ENCODE assay signal across 8 cellular contexts in the genomic region with DNA sequence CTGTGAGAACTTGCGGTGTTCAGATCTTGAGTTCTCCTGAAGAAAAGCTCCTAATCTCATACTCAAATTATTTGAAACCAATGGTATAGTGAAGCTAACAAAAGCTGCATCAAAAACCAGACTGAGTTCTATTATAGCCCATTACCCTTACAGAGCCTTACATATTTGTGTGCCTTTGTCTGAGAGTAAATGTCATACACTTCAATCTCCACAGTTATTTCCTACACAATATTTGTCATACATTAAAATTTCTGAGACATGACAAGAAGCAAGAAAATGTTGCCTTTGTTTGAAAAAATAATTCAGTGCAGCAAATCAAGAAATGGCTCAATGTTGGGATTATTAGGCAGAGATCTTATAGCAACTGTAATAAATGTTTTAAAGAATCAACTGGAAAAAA.
"Had no signal": no experiment of that assay in that cellular context is flagged by ENCODE, and none has a peak within 500 bp of the region (broad histone marks: within the 10 kb centered on the region; RNA-seq: fewer than 3 reads in every experiment).

No MANE protein-coding gene starts in this region.

- H3K4me3 ChIP-seq: GM23248, HAP-1 had no signal

- H3K27ac Mint-ChIP-seq: HFFc6 had no signal

- H3K36me3 ChIP-seq: HAP-1 had no signal

- H3K4me3 Mint-ChIP-seq: H9, HFFc6 had no signal

- H3K9ac ChIP-seq: GM23248 had no signal

- DNase-seq: GM23248, GOT3, H7, H9, HCEC 1CT, HFFc6 had no signal

- H3K4me1 ChIP-seq: HAP-1 had no signal

- H3K27ac ChIP-seq: GM23248 had no signal

- ATAC-seq: HCT116 had no signal

- H3K9me3 ChIP-seq: HAP-1 had no signal

- H2AFZ ChIP-seq: GM23248 had no signal
